In genomic region chr18:76410660-76411417, GRCh38 we compare ENCODE assay signal across 1 cellular context.
TF ChIP-seq lines count a peak whose summit lies in the region.

No MANE protein-coding gene starts in this region.

TF ChIP-seq in GM12878, 131 proteins besides CTCF, POLR2A, EP300 and RAD21 (continued from another document and continues in another):
- TF ChIP-seq PKNOX1 (IDR thresholded peaks at IDR 0.05) (no peak), GATAD2B (conservative IDR thresholded peaks at IDR 0.05; ENCODE audit: low read depth) (0 out of 2 replicates have a peak, but pooled peaks have one; percentile 38), TCF12 (IDR thresholded peaks at IDR 0.05; ENCODE audit: low read depth, low read length) (0 out of 2 replicates have a peak, but pooled peaks have one; percentile 7), RFX5 (IDR thresholded peaks at IDR 0.05; ENCODE audit: low read depth, low read length) (no peak), ZNF384 (IDR thresholded peaks at IDR 0.05; ENCODE audit: borderline replicate concordance, low read depth, low read length) (no peak), PML (IDR thresholded peaks at IDR 0.05; ENCODE audit: low read length) (no peak), NR2F1 (conservative IDR thresholded peaks at IDR 0.05) (peak; percentile 74; the same call in 1 of the 2 replicates), ZZZ3 (IDR thresholded peaks at IDR 0.05; ENCODE audit: control insufficient read depth, insufficient read length, low read depth) (no peak), FOXM1 (IDR thresholded peaks at IDR 0.05; ENCODE audit: low read depth, low read length) (no peak; the same call in 1 of the 2 replicates), SREBF1 (IDR thresholded peaks at IDR 0.05; ENCODE audit: low read length) (no peak), EGR1 (IDR thresholded peaks at IDR 0.05; ENCODE audit: borderline replicate concordance in 1 of 2, low read depth in 2 of 2, low read length in 2 of 2) (no peak), NRF1 (conservative IDR thresholded peaks at IDR 0.05; ENCODE audit: low read depth, low read length) (no peak), ESRRA (IDR thresholded peaks at IDR 0.05; ENCODE audit: low read length) (no peak), IKZF1 (conservative IDR thresholded peaks at IDR 0.05) (peak; percentile 45; the same call in 1 of the 2 replicates), HDAC6 (IDR thresholded peaks at IDR 0.05; ENCODE audit: unreplicated experiment) (no peak), LARP7 (IDR thresholded peaks at IDR 0.05) (no peak), MTA2 (IDR thresholded peaks at IDR 0.05; ENCODE audit: low read depth) (peak; percentile 97), CREM (IDR thresholded peaks at IDR 0.05; ENCODE audit: low read depth) (peak; percentile 35; the same call in 1 of the 2 replicates), KLF5 (IDR thresholded peaks at IDR 0.05; ENCODE audit: partially characterized antibody) (no peak), NFXL1 (IDR thresholded peaks at IDR 0.05; ENCODE audit: borderline replicate concordance) (no peak), SUZ12 (IDR thresholded peaks at IDR 0.05; ENCODE audit: unreplicated experiment) (no peak), KAT2A (conservative IDR thresholded peaks at IDR 0.05; ENCODE audit: control insufficient read depth, low read depth, low read length) (no peak), USF2 (IDR thresholded peaks at IDR 0.05; ENCODE audit: borderline replicate concordance, low read depth, low read length) (no peak), SMC3 (IDR thresholded peaks at IDR 0.05; ENCODE audit: borderline replicate concordance, low read length) (no peak), EZH2 (IDR thresholded peaks at IDR 0.05; ENCODE audit: borderline replicate concordance, control insufficient read depth, low read depth, low read length) (no peak), FOXK2 (IDR thresholded peaks at IDR 0.05) (no peak), SP1 (IDR thresholded peaks at IDR 0.05; ENCODE audit: low read depth, low read length) (no peak), RUNX3 (IDR thresholded peaks at IDR 0.05; ENCODE audit: low read length) (peak; percentile 85), MYC (IDR thresholded peaks at IDR 0.05; ENCODE audit: insufficient read depth, insufficient read length, insufficient replicate concordance, low read length, severe bottlenecking) (no peak), GABPA (IDR thresholded peaks at IDR 0.05; ENCODE audit: low read depth) (no peak), IKZF2 (IDR thresholded peaks at IDR 0.05) (peak; percentile 69 to 75), POLR2AphosphoS2 (IDR thresholded peaks at IDR 0.05; ENCODE audit: low read depth, low read length) (no peak), WRNIP1 (IDR thresholded peaks at IDR 0.05; ENCODE audit: borderline replicate concordance, low read depth, low read length) (no peak), POLR2AphosphoS5 (IDR thresholded peaks at IDR 0.05; ENCODE audit: low read length) (no peak), NFYA (IDR thresholded peaks at IDR 0.05; ENCODE audit: borderline replicate concordance, low read depth, low read length) (no peak), TARDBP (IDR thresholded peaks at IDR 0.05; ENCODE audit: borderline replicate concordance) (no peak), ZBTB11 (CRISPR knock-in tag; IDR thresholded peaks at IDR 0.05) (no peak), CHD2 (IDR thresholded peaks at IDR 0.05; ENCODE audit: borderline replicate concordance, low read depth, low read length) (no peak), NFIC (IDR thresholded peaks at IDR 0.05; ENCODE audit: low read depth, low read length) (peak; percentile 62), RELB (IDR thresholded peaks at IDR 0.05; ENCODE audit: low read depth) (peak; percentile 70; the same call in 1 of the 2 replicates), SMARCA5 (IDR thresholded peaks at IDR 0.05) (no peak), SUPT20H (IDR thresholded peaks at IDR 0.05; ENCODE audit: borderline replicate concordance, control insufficient read depth, low read depth, low read length) (no peak), IRF5 (IDR thresholded peaks at IDR 0.05; ENCODE audit: borderline replicate concordance) (no peak), CBX5 (IDR thresholded peaks at IDR 0.05; ENCODE audit: low read depth) (0 out of 2 replicates have a peak, but pooled peaks have one; percentile 40), BCL3 (IDR thresholded peaks at IDR 0.05; ENCODE audit: borderline replicate concordance, insufficient read depth, low read depth, low read length, poor library complexity, severe bottlenecking) (no peak)
- TF ChIP-seq, protein P1, sequence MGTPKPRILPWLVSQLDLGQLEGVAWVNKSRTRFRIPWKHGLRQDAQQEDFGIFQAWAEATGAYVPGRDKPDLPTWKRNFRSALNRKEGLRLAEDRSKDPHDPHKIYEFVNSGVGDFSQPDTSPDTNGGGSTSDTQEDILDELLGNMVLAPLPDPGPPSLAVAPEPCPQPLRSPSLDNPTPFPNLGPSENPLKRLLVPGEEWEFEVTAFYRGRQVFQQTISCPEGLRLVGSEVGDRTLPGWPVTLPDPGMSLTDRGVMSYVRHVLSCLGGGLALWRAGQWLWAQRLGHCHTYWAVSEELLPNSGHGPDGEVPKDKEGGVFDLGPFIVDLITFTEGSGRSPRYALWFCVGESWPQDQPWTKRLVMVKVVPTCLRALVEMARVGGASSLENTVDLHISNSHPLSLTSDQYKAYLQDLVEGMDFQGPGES (IDR thresholded peaks at IDR 0.05): no peak
- TF ChIP-seq, protein P2, sequence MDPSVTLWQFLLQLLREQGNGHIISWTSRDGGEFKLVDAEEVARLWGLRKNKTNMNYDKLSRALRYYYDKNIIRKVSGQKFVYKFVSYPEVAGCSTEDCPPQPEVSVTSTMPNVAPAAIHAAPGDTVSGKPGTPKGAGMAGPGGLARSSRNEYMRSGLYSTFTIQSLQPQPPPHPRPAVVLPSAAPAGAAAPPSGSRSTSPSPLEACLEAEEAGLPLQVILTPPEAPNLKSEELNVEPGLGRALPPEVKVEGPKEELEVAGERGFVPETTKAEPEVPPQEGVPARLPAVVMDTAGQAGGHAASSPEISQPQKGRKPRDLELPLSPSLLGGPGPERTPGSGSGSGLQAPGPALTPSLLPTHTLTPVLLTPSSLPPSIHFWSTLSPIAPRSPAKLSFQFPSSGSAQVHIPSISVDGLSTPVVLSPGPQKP (IDR thresholded peaks at IDR 0.05; ENCODE audit: low read depth, low read length): no peak
- TF ChIP-seq, protein P3, sequence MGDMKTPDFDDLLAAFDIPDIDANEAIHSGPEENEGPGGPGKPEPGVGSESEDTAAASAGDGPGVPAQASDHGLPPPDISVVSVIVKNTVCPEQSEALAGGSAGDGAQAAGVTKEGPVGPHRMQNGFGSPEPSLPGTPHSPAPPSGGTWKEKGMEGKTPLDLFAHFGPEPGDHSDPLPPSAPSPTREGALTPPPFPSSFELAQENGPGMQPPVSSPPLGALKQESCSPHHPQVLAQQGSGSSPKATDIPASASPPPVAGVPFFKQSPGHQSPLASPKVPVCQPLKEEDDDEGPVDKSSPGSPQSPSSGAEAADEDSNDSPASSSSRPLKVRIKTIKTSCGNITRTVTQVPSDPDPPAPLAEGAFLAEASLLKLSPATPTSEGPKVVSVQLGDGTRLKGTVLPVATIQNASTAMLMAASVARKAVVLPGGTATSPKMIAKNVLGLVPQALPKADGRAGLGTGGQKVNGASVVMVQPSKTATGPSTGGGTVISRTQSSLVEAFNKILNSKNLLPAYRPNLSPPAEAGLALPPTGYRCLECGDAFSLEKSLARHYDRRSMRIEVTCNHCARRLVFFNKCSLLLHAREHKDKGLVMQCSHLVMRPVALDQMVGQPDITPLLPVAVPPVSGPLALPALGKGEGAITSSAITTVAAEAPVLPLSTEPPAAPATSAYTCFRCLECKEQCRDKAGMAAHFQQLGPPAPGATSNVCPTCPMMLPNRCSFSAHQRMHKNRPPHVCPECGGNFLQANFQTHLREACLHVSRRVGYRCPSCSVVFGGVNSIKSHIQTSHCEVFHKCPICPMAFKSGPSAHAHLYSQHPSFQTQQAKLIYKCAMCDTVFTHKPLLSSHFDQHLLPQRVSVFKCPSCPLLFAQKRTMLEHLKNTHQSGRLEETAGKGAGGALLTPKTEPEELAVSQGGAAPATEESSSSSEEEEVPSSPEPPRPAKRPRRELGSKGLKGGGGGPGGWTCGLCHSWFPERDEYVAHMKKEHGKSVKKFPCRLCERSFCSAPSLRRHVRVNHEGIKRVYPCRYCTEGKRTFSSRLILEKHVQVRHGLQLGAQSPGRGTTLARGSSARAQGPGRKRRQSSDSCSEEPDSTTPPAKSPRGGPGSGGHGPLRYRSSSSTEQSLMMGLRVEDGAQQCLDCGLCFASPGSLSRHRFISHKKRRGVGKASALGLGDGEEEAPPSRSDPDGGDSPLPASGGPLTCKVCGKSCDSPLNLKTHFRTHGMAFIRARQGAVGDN (IDR thresholded peaks at IDR 0.05): no peak
- TF ChIP-seq, protein P4, sequence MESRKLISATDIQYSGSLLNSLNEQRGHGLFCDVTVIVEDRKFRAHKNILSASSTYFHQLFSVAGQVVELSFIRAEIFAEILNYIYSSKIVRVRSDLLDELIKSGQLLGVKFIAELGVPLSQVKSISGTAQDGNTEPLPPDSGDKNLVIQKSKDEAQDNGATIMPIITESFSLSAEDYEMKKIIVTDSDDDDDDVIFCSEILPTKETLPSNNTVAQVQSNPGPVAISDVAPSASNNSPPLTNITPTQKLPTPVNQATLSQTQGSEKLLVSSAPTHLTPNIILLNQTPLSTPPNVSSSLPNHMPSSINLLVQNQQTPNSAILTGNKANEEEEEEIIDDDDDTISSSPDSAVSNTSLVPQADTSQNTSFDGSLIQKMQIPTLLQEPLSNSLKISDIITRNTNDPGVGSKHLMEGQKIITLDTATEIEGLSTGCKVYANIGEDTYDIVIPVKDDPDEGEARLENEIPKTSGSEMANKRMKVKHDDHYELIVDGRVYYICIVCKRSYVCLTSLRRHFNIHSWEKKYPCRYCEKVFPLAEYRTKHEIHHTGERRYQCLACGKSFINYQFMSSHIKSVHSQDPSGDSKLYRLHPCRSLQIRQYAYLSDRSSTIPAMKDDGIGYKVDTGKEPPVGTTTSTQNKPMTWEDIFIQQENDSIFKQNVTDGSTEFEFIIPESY (IDR thresholded peaks at IDR 0.05): no peak
